In the genomic region with DNA sequence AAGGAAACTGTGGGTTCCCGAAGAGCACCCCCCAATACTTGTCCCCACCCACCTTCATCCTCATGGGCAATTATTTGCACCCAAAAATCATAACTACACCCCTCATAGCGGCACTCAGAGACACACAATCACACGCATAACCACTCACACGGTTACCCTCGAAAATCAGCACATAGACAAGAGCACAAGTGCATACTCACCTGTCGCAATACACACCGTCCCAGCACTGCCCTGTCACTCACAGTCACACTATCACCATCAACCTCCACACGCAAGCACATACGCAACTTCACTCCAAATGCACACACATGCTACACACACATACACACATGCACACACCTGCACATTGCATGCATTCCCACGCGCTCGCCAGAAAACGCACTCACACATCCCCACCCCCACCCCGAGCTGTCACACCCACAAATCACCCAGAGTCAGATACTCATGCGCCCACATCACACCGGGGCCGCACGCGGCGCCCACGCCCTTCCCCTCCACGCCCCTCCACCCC, we compare ENCODE assay signal across 1 cellular context.
A peak's percentile ranks its signal among the peaks of the same experiment; 100 is the strongest.
TF ChIP-seq lines count a peak whose summit lies in the region.

No MANE protein-coding gene starts in this region.

TF ChIP-seq in HEK293, 187 proteins besides CTCF, POLR2A, EP300 and RAD21 (continued from another document):
- TF ChIP-seq, protein P1, sequence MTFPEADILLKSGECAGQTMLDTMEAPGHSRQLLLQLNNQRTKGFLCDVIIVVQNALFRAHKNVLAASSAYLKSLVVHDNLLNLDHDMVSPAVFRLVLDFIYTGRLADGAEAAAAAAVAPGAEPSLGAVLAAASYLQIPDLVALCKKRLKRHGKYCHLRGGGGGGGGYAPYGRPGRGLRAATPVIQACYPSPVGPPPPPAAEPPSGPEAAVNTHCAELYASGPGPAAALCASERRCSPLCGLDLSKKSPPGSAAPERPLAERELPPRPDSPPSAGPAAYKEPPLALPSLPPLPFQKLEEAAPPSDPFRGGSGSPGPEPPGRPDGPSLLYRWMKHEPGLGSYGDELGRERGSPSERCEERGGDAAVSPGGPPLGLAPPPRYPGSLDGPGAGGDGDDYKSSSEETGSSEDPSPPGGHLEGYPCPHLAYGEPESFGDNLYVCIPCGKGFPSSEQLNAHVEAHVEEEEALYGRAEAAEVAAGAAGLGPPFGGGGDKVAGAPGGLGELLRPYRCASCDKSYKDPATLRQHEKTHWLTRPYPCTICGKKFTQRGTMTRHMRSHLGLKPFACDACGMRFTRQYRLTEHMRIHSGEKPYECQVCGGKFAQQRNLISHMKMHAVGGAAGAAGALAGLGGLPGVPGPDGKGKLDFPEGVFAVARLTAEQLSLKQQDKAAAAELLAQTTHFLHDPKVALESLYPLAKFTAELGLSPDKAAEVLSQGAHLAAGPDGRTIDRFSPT (tag by site-specific recombination; IDR thresholded peaks at IDR 0.05): 0 out of 2 replicates have a peak, but pooled peaks have one; percentile 11
- TF ChIP-seq ZNF626 (tag by site-specific recombination; IDR thresholded peaks at IDR 0.05): no peak
- no peak for TF ChIP-seq ZNF530 (tag by site-specific recombination; IDR thresholded peaks at IDR 0.05; ENCODE audit: low read depth)
- TF ChIP-seq ZBTB7A (tag by site-specific recombination; IDR thresholded peaks at IDR 0.05; ENCODE audit: low read depth): peak; percentile 74
- peak; percentile 34; the same call in 1 of the 2 replicates for TF ChIP-seq ZNF23 (tag by site-specific recombination; IDR thresholded peaks at IDR 0.05; ENCODE audit: borderline replicate concordance)
- TF ChIP-seq, protein P2, sequence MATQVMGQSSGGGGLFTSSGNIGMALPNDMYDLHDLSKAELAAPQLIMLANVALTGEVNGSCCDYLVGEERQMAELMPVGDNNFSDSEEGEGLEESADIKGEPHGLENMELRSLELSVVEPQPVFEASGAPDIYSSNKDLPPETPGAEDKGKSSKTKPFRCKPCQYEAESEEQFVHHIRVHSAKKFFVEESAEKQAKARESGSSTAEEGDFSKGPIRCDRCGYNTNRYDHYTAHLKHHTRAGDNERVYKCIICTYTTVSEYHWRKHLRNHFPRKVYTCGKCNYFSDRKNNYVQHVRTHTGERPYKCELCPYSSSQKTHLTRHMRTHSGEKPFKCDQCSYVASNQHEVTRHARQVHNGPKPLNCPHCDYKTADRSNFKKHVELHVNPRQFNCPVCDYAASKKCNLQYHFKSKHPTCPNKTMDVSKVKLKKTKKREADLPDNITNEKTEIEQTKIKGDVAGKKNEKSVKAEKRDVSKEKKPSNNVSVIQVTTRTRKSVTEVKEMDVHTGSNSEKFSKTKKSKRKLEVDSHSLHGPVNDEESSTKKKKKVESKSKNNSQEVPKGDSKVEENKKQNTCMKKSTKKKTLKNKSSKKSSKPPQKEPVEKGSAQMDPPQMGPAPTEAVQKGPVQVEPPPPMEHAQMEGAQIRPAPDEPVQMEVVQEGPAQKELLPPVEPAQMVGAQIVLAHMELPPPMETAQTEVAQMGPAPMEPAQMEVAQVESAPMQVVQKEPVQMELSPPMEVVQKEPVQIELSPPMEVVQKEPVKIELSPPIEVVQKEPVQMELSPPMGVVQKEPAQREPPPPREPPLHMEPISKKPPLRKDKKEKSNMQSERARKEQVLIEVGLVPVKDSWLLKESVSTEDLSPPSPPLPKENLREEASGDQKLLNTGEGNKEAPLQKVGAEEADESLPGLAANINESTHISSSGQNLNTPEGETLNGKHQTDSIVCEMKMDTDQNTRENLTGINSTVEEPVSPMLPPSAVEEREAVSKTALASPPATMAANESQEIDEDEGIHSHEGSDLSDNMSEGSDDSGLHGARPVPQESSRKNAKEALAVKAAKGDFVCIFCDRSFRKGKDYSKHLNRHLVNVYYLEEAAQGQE (tag by site-specific recombination; IDR thresholded peaks at IDR 0.05): peak; percentile 64; the same call in 1 of the 2 replicates
- TF ChIP-seq ZNF37A (tag by site-specific recombination; IDR thresholded peaks at IDR 0.05): no peak
- 0 out of 2 replicates have a peak, but pooled peaks have one; percentile 52 for TF ChIP-seq ZNF658 (tag by site-specific recombination; IDR thresholded peaks at IDR 0.05)
- TF ChIP-seq, protein P3, sequence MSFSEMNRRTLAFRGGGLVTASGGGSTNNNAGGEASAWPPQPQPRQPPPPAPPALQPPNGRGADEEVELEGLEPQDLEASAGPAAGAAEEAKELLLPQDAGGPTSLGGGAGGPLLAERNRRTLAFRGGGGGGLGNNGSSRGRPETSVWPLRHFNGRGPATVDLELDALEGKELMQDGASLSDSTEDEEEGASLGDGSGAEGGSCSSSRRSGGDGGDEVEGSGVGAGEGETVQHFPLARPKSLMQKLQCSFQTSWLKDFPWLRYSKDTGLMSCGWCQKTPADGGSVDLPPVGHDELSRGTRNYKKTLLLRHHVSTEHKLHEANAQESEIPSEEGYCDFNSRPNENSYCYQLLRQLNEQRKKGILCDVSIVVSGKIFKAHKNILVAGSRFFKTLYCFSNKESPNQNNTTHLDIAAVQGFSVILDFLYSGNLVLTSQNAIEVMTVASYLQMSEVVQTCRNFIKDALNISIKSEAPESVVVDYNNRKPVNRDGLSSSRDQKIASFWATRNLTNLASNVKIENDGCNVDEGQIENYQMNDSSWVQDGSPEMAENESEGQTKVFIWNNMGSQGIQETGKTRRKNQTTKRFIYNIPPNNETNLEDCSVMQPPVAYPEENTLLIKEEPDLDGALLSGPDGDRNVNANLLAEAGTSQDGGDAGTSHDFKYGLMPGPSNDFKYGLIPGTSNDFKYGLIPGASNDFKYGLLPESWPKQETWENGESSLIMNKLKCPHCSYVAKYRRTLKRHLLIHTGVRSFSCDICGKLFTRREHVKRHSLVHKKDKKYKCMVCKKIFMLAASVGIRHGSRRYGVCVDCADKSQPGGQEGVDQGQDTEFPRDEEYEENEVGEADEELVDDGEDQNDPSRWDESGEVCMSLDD (tag by site-specific recombination; IDR thresholded peaks at IDR 0.05): peak; percentile 71; the same call in 1 of the 2 replicates
